In genomic region chr19:18964121-18964520, GRCh38 we compare ENCODE assay signal across 1 cellular context.
TF ChIP-seq lines count a peak whose summit lies in the region.

No MANE protein-coding gene starts in this region.

TF ChIP-seq in HepG2, 621 proteins besides CTCF, POLR2A, EP300 and RAD21 (continued from another document):
- no peak for TF ChIP-seq TBX3 (IDR thresholded peaks at IDR 0.05; ENCODE audit: borderline replicate concordance)
- TF ChIP-seq ATF7 (IDR thresholded peaks at IDR 0.05): 0 out of 2 replicates have a peak, but pooled peaks have one; percentile 7
- TF ChIP-seq ATF7 (CRISPR knock-in tag; IDR thresholded peaks at IDR 0.05): no peak
- no peak for TF ChIP-seq PRDM4 (CRISPR knock-in tag; IDR thresholded peaks at IDR 0.05; ENCODE audit: borderline replicate concordance)
- TF ChIP-seq ZNF34 (CRISPR knock-in tag; IDR thresholded peaks at IDR 0.05; ENCODE audit: borderline replicate concordance): no peak
- TF ChIP-seq ZNF10 (CRISPR knock-in tag; IDR thresholded peaks at IDR 0.05; ENCODE audit: borderline replicate concordance, low read depth): no peak
TF ChIP-seq in HepG2: peak in this region for 2.
